ENCODE assay signal across 1 cellular context in the genomic region with DNA sequence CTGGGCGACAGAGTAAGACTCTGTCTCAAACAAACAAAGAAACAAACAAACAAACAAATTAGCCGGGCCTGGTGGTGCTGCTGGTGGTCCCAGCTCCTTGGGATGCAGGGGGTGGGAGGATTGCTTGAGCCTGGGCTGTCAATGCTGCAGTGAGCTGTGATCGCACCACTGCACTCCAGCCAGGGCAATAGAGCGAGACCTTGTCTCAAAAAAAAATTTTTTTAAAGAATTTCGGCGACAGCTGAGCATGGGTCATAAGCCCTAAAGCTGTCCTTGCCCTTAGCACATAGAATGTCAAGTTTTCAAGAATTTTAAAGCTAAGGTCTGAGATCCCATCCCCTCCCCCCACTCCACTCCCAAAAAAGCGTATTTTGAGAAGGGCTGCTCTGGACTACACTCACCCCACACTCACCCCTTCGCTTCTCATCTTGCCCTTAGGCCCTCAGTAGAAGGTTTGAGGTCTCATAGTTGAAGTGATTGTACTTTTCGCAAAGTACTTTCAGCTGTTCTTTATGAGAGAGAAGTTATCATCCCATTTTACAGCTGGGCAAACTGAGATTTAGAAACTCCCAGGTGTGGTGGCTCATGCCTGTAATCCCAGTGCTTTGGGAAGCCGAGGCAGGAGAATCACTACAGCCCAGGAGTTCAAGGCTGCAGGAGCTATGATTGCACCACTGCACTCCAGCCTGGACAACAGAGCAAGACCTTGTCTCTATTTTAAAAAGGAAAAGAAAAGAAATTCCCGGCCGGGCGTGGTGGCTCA.
TF ChIP-seq lines count a peak whose summit lies in the region.

No MANE protein-coding gene starts in this region.

TF ChIP-seq in K562, 482 proteins besides CTCF, POLR2A, EP300 and RAD21:
- TF ChIP-seq BCOR (IDR thresholded peaks at IDR 0.05) = peak; percentile 24; the same call in 1 of the 2 replicates
- TF ChIP-seq SPI1 (IDR thresholded peaks at IDR 0.05; ENCODE audit: borderline replicate concordance, low read depth, low read length) = no peak
- TF ChIP-seq, protein P1, sequence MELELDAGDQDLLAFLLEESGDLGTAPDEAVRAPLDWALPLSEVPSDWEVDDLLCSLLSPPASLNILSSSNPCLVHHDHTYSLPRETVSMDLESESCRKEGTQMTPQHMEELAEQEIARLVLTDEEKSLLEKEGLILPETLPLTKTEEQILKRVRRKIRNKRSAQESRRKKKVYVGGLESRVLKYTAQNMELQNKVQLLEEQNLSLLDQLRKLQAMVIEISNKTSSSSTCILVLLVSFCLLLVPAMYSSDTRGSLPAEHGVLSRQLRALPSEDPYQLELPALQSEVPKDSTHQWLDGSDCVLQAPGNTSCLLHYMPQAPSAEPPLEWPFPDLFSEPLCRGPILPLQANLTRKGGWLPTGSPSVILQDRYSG (tag; conservative IDR thresholded peaks at IDR 0.05; ENCODE audit: low read depth) = no peak
- TF ChIP-seq, protein P2, sequence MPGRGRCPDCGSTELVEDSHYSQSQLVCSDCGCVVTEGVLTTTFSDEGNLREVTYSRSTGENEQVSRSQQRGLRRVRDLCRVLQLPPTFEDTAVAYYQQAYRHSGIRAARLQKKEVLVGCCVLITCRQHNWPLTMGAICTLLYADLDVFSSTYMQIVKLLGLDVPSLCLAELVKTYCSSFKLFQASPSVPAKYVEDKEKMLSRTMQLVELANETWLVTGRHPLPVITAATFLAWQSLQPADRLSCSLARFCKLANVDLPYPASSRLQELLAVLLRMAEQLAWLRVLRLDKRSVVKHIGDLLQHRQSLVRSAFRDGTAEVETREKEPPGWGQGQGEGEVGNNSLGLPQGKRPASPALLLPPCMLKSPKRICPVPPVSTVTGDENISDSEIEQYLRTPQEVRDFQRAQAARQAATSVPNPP (IDR thresholded peaks at IDR 0.05; ENCODE audit: borderline replicate concordance, insufficient read depth, insufficient read length) = no peak
- TF ChIP-seq RBM25 (IDR thresholded peaks at IDR 0.05; ENCODE audit: low read depth, low read length, severe bottlenecking) = peak; percentile 56
